ENCODE assay signal across 1 cellular context in the genomic region with DNA sequence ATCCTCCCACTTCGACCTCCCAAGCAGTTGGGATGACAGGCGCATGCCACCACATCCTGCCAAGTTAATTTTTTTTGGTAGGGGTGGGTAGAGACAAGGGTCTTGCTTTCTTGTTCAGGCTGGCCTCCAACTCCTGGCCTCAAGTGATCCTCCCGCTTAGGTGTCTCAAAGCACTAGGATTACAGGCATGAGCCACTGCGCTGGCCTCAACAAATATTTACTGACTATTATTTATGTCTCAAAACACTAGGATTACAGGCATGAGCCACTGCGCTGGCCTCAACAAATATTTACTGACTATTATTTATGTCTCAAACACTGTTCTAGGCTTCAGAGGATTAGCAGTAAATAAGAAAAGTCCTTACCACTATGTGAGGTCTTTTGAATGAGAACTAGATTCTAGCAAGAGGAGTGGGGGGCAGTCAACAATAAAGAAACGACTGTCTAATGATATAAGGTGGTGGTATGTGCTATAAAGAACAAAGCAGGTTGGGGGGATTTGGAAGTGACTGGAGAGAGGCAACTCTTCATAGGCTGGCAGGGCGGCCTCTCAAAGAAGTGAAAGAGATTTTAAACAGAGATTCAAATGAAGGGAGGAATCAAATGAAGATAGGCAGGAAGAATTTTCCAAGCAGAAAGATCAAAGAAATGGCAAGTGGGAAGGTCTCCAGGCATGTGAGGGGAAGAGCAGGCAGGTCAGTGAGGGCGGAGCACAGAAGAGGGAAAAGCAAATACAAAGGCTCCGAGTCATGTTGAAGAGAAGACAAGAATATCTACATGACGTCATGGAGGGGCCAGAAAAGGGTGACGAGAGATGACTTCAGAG.
TF ChIP-seq lines count a peak whose summit lies in the region.

No MANE protein-coding gene starts in this region.

TF ChIP-seq in HepG2, 621 proteins besides CTCF, POLR2A, EP300 and RAD21 (continued from another document and continues in another):
- TF ChIP-seq CBFB (CRISPR knock-in tag; IDR thresholded peaks at IDR 0.05) (peak; percentile 17; the same call in 1 of the 2 replicates), ZBTB38 (CRISPR knock-in tag; IDR thresholded peaks at IDR 0.05) (no peak), ZNF501 (CRISPR knock-in tag; IDR thresholded peaks at IDR 0.05) (0 out of 2 replicates have a peak, but pooled peaks have one; percentile 58), ZNF780A (CRISPR knock-in tag; IDR thresholded peaks at IDR 0.05) (no peak), ZNF441 (CRISPR knock-in tag; IDR thresholded peaks at IDR 0.05; ENCODE audit: borderline replicate concordance) (no peak), GABPB1 (CRISPR knock-in tag; IDR thresholded peaks at IDR 0.05) (no peak; the same call in 1 of the 2 replicates), IKZF1 (IDR thresholded peaks at IDR 0.05) (no peak), HDAC6 (IDR thresholded peaks at IDR 0.05; ENCODE audit: low read depth, low read length) (no peak), ZSCAN20 (CRISPR knock-in tag; IDR thresholded peaks at IDR 0.05; ENCODE audit: borderline replicate concordance) (no peak), ZNF672 (CRISPR knock-in tag; IDR thresholded peaks at IDR 0.05) (no peak), KDM2A (CRISPR knock-in tag; IDR thresholded peaks at IDR 0.05; ENCODE audit: borderline replicate concordance, low read depth) (no peak), ZNF616 (CRISPR knock-in tag; IDR thresholded peaks at IDR 0.05; ENCODE audit: low read depth) (no peak), ATRX (CRISPR knock-in tag; IDR thresholded peaks at IDR 0.05; ENCODE audit: borderline replicate concordance) (no peak), ZNF709 (CRISPR knock-in tag; IDR thresholded peaks at IDR 0.05) (no peak), KDM5A (IDR thresholded peaks at IDR 0.05; ENCODE audit: borderline replicate concordance, low read length) (no peak), ZSCAN30 (CRISPR knock-in tag; IDR thresholded peaks at IDR 0.05) (no peak), ZBTB8A (CRISPR knock-in tag; IDR thresholded peaks at IDR 0.05; ENCODE audit: borderline replicate concordance, low read depth) (no peak), ZNF124 (CRISPR knock-in tag; IDR thresholded peaks at IDR 0.05) (no peak; the same call in 1 of the 2 replicates), CBX5 (CRISPR knock-in tag; IDR thresholded peaks at IDR 0.05; ENCODE audit: borderline replicate concordance) (no peak; the same call in 1 of the 2 replicates), ZNF724P (CRISPR knock-in tag; IDR thresholded peaks at IDR 0.05; ENCODE audit: borderline replicate concordance) (no peak)
- TF ChIP-seq, protein P1, sequence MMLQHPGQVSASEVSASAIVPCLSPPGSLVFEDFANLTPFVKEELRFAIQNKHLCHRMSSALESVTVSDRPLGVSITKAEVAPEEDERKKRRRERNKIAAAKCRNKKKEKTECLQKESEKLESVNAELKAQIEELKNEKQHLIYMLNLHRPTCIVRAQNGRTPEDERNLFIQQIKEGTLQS (CRISPR knock-in tag; IDR thresholded peaks at IDR 0.05): peak; percentile 85
- TF ChIP-seq, protein P2, sequence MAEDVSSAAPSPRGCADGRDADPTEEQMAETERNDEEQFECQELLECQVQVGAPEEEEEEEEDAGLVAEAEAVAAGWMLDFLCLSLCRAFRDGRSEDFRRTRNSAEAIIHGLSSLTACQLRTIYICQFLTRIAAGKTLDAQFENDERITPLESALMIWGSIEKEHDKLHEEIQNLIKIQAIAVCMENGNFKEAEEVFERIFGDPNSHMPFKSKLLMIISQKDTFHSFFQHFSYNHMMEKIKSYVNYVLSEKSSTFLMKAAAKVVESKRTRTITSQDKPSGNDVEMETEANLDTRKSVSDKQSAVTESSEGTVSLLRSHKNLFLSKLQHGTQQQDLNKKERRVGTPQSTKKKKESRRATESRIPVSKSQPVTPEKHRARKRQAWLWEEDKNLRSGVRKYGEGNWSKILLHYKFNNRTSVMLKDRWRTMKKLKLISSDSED (CRISPR knock-in tag; IDR thresholded peaks at IDR 0.05): no peak
- TF ChIP-seq, protein P3, sequence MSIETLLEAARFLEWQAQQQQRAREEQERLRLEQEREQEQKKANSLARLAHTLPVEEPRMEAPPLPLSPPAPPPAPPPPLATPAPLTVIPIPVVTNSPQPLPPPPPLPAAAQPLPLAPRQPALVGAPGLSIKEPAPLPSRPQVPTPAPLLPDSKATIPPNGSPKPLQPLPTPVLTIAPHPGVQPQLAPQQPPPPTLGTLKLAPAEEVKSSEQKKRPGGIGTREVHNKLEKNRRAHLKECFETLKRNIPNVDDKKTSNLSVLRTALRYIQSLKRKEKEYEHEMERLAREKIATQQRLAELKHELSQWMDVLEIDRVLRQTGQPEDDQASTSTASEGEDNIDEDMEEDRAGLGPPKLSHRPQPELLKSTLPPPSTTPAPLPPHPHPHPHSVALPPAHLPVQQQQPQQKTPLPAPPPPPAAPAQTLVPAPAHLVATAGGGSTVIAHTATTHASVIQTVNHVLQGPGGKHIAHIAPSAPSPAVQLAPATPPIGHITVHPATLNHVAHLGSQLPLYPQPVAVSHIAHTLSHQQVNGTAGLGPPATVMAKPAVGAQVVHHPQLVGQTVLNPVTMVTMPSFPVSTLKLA (IDR thresholded peaks at IDR 0.05): no peak
- TF ChIP-seq, protein P4, sequence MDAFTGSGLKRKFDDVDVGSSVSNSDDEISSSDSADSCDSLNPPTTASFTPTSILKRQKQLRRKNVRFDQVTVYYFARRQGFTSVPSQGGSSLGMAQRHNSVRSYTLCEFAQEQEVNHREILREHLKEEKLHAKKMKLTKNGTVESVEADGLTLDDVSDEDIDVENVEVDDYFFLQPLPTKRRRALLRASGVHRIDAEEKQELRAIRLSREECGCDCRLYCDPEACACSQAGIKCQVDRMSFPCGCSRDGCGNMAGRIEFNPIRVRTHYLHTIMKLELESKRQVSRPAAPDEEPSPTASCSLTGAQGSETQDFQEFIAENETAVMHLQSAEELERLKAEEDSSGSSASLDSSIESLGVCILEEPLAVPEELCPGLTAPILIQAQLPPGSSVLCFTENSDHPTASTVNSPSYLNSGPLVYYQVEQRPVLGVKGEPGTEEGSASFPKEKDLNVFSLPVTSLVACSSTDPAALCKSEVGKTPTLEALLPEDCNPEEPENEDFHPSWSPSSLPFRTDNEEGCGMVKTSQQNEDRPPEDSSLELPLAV (CRISPR knock-in tag; conservative IDR thresholded peaks at IDR 0.05; ENCODE audit: low read depth): no peak
- TF ChIP-seq, protein P5, sequence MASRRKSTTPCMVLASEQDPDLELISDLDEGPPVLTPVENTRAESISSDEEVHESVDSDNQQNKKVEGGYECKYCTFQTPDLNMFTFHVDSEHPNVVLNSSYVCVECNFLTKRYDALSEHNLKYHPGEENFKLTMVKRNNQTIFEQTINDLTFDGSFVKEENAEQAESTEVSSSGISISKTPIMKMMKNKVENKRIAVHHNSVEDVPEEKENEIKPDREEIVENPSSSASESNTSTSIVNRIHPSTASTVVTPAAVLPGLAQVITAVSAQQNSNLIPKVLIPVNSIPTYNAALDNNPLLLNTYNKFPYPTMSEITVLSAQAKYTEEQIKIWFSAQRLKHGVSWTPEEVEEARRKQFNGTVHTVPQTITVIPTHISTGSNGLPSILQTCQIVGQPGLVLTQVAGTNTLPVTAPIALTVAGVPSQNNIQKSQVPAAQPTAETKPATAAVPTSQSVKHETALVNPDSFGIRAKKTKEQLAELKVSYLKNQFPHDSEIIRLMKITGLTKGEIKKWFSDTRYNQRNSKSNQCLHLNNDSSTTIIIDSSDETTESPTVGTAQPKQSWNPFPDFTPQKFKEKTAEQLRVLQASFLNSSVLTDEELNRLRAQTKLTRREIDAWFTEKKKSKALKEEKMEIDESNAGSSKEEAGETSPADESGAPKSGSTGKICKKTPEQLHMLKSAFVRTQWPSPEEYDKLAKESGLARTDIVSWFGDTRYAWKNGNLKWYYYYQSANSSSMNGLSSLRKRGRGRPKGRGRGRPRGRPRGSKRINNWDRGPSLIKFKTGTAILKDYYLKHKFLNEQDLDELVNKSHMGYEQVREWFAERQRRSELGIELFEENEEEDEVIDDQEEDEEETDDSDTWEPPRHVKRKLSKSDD (CRISPR knock-in tag; IDR thresholded peaks at IDR 0.05; ENCODE audit: low read depth): peak; percentile 88
- TF ChIP-seq, protein P6, sequence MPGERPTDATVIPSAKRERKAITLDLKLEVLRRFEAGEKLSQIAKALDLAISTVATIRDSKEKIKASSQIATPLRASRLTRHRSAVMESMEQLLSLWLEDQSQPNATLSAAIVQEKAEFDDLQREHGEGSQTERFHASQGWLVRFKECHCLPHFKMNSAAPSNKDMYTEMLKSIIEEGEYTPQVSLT (CRISPR knock-in tag; IDR thresholded peaks at IDR 0.05; ENCODE audit: borderline replicate concordance, low read depth): no peak
- TF ChIP-seq, protein P7, sequence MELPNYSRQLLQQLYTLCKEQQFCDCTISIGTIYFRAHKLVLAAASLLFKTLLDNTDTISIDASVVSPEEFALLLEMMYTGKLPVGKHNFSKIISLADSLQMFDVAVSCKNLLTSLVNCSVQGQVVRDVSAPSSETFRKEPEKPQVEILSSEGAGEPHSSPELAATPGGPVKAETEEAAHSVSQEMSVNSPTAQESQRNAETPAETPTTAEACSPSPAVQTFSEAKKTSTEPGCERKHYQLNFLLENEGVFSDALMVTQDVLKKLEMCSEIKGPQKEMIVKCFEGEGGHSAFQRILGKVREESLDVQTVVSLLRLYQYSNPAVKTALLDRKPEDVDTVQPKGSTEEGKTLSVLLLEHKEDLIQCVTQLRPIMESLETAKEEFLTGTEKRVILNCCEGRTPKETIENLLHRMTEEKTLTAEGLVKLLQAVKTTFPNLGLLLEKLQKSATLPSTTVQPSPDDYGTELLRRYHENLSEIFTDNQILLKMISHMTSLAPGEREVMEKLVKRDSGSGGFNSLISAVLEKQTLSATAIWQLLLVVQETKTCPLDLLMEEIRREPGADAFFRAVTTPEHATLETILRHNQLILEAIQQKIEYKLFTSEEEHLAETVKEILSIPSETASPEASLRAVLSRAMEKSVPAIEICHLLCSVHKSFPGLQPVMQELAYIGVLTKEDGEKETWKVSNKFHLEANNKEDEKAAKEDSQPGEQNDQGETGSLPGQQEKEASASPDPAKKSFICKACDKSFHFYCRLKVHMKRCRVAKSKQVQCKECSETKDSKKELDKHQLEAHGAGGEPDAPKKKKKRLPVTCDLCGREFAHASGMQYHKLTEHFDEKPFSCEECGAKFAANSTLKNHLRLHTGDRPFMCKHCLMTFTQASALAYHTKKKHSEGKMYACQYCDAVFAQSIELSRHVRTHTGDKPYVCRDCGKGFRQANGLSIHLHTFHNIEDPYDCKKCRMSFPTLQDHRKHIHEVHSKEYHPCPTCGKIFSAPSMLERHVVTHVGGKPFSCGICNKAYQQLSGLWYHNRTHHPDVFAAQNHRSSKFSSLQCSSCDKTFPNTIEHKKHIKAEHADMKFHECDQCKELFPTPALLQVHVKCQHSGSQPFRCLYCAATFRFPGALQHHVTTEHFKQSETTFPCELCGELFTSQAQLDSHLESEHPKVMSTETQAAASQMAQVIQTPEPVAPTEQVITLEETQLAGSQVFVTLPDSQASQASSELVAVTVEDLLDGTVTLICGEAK (IDR thresholded peaks at IDR 0.05): no peak
- TF ChIP-seq, protein P7 (CRISPR knock-in tag; IDR thresholded peaks at IDR 0.05): no peak; the same call in 1 of the 2 replicates
- TF ChIP-seq, protein P8, sequence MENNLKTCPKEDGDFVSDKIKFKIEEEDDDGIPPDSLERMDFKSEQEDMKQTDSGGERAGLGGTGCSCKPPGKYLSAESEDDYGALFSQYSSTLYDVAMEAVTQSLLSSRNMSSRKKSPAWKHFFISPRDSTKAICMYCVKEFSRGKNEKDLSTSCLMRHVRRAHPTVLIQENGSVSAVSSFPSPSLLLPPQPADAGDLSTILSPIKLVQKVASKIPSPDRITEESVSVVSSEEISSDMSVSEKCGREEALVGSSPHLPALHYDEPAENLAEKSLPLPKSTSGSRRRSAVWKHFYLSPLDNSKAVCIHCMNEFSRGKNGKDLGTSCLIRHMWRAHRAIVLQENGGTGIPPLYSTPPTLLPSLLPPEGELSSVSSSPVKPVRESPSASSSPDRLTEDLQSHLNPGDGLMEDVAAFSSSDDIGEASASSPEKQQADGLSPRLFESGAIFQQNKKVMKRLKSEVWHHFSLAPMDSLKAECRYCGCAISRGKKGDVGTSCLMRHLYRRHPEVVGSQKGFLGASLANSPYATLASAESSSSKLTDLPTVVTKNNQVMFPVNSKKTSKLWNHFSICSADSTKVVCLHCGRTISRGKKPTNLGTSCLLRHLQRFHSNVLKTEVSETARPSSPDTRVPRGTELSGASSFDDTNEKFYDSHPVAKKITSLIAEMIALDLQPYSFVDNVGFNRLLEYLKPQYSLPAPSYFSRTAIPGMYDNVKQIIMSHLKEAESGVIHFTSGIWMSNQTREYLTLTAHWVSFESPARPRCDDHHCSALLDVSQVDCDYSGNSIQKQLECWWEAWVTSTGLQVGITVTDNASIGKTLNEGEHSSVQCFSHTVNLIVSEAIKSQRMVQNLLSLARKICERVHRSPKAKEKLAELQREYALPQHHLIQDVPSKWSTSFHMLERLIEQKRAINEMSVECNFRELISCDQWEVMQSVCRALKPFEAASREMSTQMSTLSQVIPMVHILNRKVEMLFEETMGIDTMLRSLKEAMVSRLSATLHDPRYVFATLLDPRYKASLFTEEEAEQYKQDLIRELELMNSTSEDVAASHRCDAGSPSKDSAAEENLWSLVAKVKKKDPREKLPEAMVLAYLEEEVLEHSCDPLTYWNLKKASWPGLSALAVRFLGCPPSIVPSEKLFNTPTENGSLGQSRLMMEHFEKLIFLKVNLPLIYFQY (CRISPR knock-in tag; IDR thresholded peaks at IDR 0.05; ENCODE audit: borderline replicate concordance): no peak
